17 cellular contexts compared by ENCODE assay signal in the genomic region with DNA sequence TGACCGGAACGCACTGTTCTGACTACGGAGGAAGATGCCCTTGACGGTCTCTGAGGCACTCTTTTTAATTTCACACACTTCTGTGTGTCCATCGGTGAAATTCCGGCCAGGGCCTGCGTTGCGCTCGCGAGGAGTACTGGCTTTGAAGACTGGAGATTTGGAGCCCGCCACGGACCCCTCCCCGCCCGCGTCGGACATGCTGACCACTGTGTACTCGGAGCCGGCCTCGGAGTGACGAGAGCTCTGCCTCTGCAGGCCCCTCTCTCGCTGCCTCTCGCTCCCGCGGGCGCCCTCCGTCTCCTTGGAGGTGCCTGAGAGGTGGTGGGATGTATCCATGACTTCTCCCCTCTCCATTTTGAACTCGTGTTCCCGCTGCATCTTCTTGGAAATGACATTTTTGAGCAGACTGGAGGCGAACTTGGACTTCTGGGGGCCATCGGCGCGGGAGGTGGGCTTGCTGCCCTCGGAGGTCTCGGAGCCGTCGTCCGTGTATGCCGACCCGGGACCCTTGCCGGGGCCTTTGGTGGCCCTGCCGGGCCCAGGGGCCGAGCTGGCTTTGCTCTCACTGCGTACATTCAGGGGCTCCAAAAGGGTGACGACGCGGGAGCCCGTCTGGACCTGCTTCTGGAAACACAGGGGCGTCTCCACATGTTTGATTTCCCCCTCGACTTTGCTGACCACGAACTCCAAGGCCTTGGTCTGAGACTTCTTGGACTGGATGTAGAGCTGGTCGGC. TPM values are rescaled to one million over a fixed set of nuclear protein-coding genes. Genes with fewer than 3 reads are reported as not detected.
DNase-seq lines count a peak whose midpoint lies in the region; ATAC-seq, FAIRE-seq and TF ChIP-seq lines count a peak whose summit lies in the region.
"Had no signal": no experiment of that assay in that cellular context is flagged by ENCODE, and none has a peak within 500 bp of the region (broad histone marks: within the 10 kb centered on the region; RNA-seq: fewer than 3 reads in every experiment).

No MANE protein-coding gene starts in this region.

- intact Hi-C loops in K562 (cut with micrococcal nuclease) = no loop called here

- H3K9me3 Mint-ChIP-seq in nephron = no peaks in the 10 kb centered on the region

- H3K9me2 ChIP-seq in Karpas-422 (replicated peaks; ENCODE audit: insufficient read depth, low read length) = no peaks in the 10 kb centered on the region

- in situ Hi-C loops in K562 (cut with MboI) = no loop called here

- H3K36me3 ChIP-seq in Karpas-422 (ENCODE audit: insufficient read depth, low read length) = no peaks in the 10 kb centered on the region
- H3K36me3 ChIP-seq in K562 (ENCODE audit: control insufficient read depth, insufficient read depth, low read length) = no peaks in the 10 kb centered on the region
- H3K36me3 ChIP-seq in skeletal muscle satellite cell (ENCODE audit: insufficient read depth, low read length) = no peaks in the 10 kb centered on the region

- no peak for TF ChIP-seq CTCF in K562 (IDR thresholded peaks at IDR 0.05 in 2 of 3, conservative IDR thresholded peaks at IDR 0.05 in 1 of 3; ENCODE audit: insufficient read depth in 2 of 3, low read depth in 1 of 3, low read length in 3 of 3)
- no peak for TF ChIP-seq CTCF in nephron (IDR thresholded peaks at IDR 0.05; ENCODE audit: unreplicated experiment in 3 of 3)

- peak overlapping the region; percentile 84 for H3K27ac ChIP-seq in Karpas-422 (ENCODE audit: low read length)
- H3K27ac ChIP-seq in K562 (ENCODE audit: extremely low read depth, low read depth, low read length) = no peak overlapping the region
- H3K27ac ChIP-seq: GM23248 had no signal

- CTCF ChIA-PET in K562 (lab: Yijun Ruan, JAX; ENCODE audit: low intra/inter-chr PET ratio) = no interaction called here

- H3K9me3 ChIP-seq in Karpas-422 (ENCODE audit: low read length) (no peaks in the 10 kb centered on the region), K562 (replicated peaks; ENCODE audit: control insufficient read depth, insufficient read depth, low read depth, low read length) (no peaks in the 10 kb centered on the region), skeletal muscle satellite cell (replicated peaks; ENCODE audit: low read length) (no peaks in the 10 kb centered on the region)

- H4K20me1 ChIP-seq in Karpas-422 (ENCODE audit: insufficient read depth, low read depth, low read length) (no peaks in the 10 kb centered on the region), K562 (replicated peaks; ENCODE audit: control insufficient read depth, insufficient read depth, low read length) (no peaks in the 10 kb centered on the region; the same call in 1 of the 2 replicates)

- H3K27me3 ChIP-seq in Karpas-422 (ENCODE audit: low read length) (no peaks in the 10 kb centered on the region), K562 (ENCODE audit: control insufficient read depth in 2 of 2, insufficient read depth in 2 of 2, low read length in 2 of 2) (peaks cover 48 to 67% of the 10 kb centered on the region in 2 experiments), skeletal muscle satellite cell (ENCODE audit: control insufficient read depth, insufficient read depth, low read length) (peaks cover 31% of the 10 kb centered on the region)

- H3K4me1 ChIP-seq in Karpas-422 (ENCODE audit: low read length) = peaks cover 88% of the 10 kb centered on the region
- peaks cover 0 to 20% of the 10 kb centered on the region in 2 experiments; a peak in 2 of 5 replicates for H3K4me1 ChIP-seq in K562 (replicated peaks in 1 of 2; ENCODE audit: control insufficient read depth in 2 of 2, insufficient read depth in 2 of 2, low read length in 2 of 2)
- H3K4me1 ChIP-seq in skeletal muscle satellite cell (ENCODE audit: control insufficient read depth, insufficient read depth, low read length) = peaks cover 36% of the 10 kb centered on the region

- H3K9ac ChIP-seq in Karpas-422 (ENCODE audit: low read length) (peak overlapping the region; percentile 61), K562 (ENCODE audit: insufficient read depth in 1 of 2, low read depth in 2 of 2, low read length in 2 of 2) (no peak overlapping the region), skeletal muscle satellite cell (ENCODE audit: low read depth, low read length) (no peak overlapping the region)
- H3K9ac ChIP-seq: GM23248 had no signal

- H2AFZ ChIP-seq in Karpas-422 (ENCODE audit: low read length) = no peak overlapping the region
- H2AFZ ChIP-seq in K562 (ENCODE audit: low read depth, low read length) = no peak overlapping the region
- H2AFZ ChIP-seq: GM23248 had no signal

- peak overlapping the region; percentile 65 for H3K4me3 ChIP-seq in Karpas-422 (ENCODE audit: low read length)
- H3K4me3 ChIP-seq in K562 = no peak overlapping the region
- no peak overlapping the region for H3K4me3 ChIP-seq in skeletal muscle satellite cell (ENCODE audit: low read length)
- H3K4me3 ChIP-seq: GM23248 had no signal

- H3K9me1 ChIP-seq in K562 (ENCODE audit: control insufficient read depth, insufficient read depth, low read length) = no peaks in the 10 kb centered on the region

- H3K79me2 ChIP-seq in Karpas-422 (ENCODE audit: low read length) = no peaks in the 10 kb centered on the region
- H3K79me2 ChIP-seq in K562 (ENCODE audit: control insufficient read depth, insufficient read depth, low read length) = no peaks in the 10 kb centered on the region

- no peak for TF ChIP-seq POLR2A in K562 (conservative IDR thresholded peaks at IDR 0.05)

- H3K4me3 Mint-ChIP-seq in nephron = peak overlapping the region in 2 of 3 experiments; percentile 74 to 86
- H3K4me3 Mint-ChIP-seq: CD14-positive monocyte had no signal

- H3K27ac Mint-ChIP-seq in nephron = no peak overlapping the region
- H3K27ac Mint-ChIP-seq: CD14-positive monocyte had no signal

- POLR2A ChIA-PET in K562 (lab: Yijun Ruan, JAX) = interaction anchor here (0.7 kb wide), 1 partner anchor 1577 kb away, joined by 3 read pairs; no protein-coding TSS in a partner anchor

- no peak for TF ChIP-seq RAD21 in K562 (CRISPR knock-in tag; conservative IDR thresholded peaks at IDR 0.05 in 1 of 2, IDR thresholded peaks at IDR 0.05 in 1 of 2)

- H3K36me3 Mint-ChIP-seq in nephron (ENCODE audit: low read depth) = no peaks in the 10 kb centered on the region
- H3K36me3 Mint-ChIP-seq: CD14-positive monocyte had no signal

- H3K4me2 ChIP-seq in Karpas-422 (ENCODE audit: low read depth, low read length, poor library complexity, severe bottlenecking) (peak overlapping the region; percentile 64), K562 (ENCODE audit: insufficient read depth, low read length) (no peak overlapping the region), skeletal muscle satellite cell (ENCODE audit: low read length) (peak overlapping the region; percentile 24)

- TF ChIP-seq EP300 in K562 (IDR thresholded peaks at IDR 0.05; ENCODE audit: low read length) = no peak

- 2% methylated on average over 43 of the region's 51 CpGs for WGBS in K562 (ENCODE audit: insufficient coverage, low coverage, missing lambda C conversion rate)

- ATAC-seq in K562 = peak; percentile 14
- ATAC-seq in GM19463 (IDR thresholded peaks at IDR 0.05; ENCODE audit: unreplicated experiment) = no peak
- ATAC-seq: PC-3 had no signal

- H3K27me3 Mint-ChIP-seq in nephron (ENCODE audit: low read depth) = peaks cover 4% of the 10 kb centered on the region

- BruUV-seq in K562 (replicated peaks; lab: Mats Ljungman, UMichigan) = no TSS peak

- no peak for FAIRE-seq in K562 (lab: Jason Lieb, UNC)

- peaks cover 54% of the 10 kb centered on the region for H3K4me1 Mint-ChIP-seq in nephron
- H3K4me1 Mint-ChIP-seq: CD14-positive monocyte had no signal

- no peak for DNase-seq in Karpas-422
- peak in 1 of 4 experiments; percentile 7 for DNase-seq in K562 (ENCODE audit: extremely low read depth in 1 of 4, low spot score in 3 of 4)
- DNase-seq in GF-D8 (lab: John Stamatoyannopoulos, UW) = no peak
- DNase-seq in NCI-H2196 (lab: John Stamatoyannopoulos, UW; ENCODE audit: unreplicated experiment) = no peak
- DNase-seq: DND-41, GM23248, NCI-H146, NCI-H2029 treated with DMSO at 0.1 percent for 48 hours, NCI-H2171 treated with DMSO at 0.1 percent for 48 hours, NCI-H82, PC-3, RPMI8226 had no signal

TF ChIP-seq in K562, 482 proteins besides CTCF, POLR2A, EP300 and RAD21 (continues in another document):
- no peak for TF ChIP-seq PATZ1 (CRISPR knock-in tag; IDR thresholded peaks at IDR 0.05; ENCODE audit: borderline replicate concordance)

RNA-seq across cellular contexts. Expression of gene C4orf54, which starts 5.7 kb away (rescaled TPM):
- 3.4 and 4.7 TPM in 2 replicates for total RNA-seq in Karpas-422 (2014; rRNA removed; shearing (Covaris generic); ENCODE audit: low replicate concordance)
- total RNA-seq in K562 (2011; cell fraction: chromatin; rRNA removed; ENCODE audit: low replicate concordance) = not detected in 2 replicates
- not detected in 2 replicates for total RNA-seq in K562 (2011; cell fraction: nucleolus; rRNA removed)
- total RNA-seq in K562 (2011; cell fraction: nucleoplasm; rRNA removed) = not detected in 2 replicates
- total RNA-seq in K562 (2014; rRNA removed) (not detected in 2 replicates), K562 (2014; rRNA removed; fragmentation: Illumina TruSeq; extraction: Trizol) (not detected in 2 replicates), K562 (2015; rRNA removed; fragmentation: Illumina TruSeq; extraction: Trizol) (not detected in 2 replicates), K562 (2021) (not detected in 2 replicates)
- polyA plus RNA-seq in K562 (2011; rRNA removed) (not detected in 2 replicates), K562 (2014; fragmentation: Illumina TruSeq; extraction: Trizol) (not detected in 2 replicates), K562 (2014; fragmentation: Nextera tagmentation; extraction: Ambion mirVana) (not detected), K562 (2014; rRNA removed) (not detected in 2 replicates)
- polyA plus RNA-seq in K562 (2011; cell fraction: cytosol; rRNA removed) = not detected in 2 replicates
- polyA plus RNA-seq in K562 (2011; cell fraction: nucleus; rRNA removed) = 0.01 TPM in 1 of 2 replicates, not detected in the other
- polyA plus RNA-seq in K562 (2012) = 0.03 TPM in 1 of 2 replicates, not detected in the other
- polyA minus RNA-seq in K562 (2011; rRNA and poly(A)+ RNA removed) = 0.03 TPM in 1 of 2 replicates, not detected in the other
- not detected in 2 replicates for polyA minus RNA-seq in K562 (2011; cell fraction: cytosol; rRNA and poly(A)+ RNA removed)
- polyA minus RNA-seq in K562 (2011; cell fraction: nucleus; rRNA and poly(A)+ RNA removed) = not detected in 2 replicates
- total RNA-seq in skeletal muscle satellite cell (2012; rRNA removed) = 0.44 TPM in 1 of 2 replicates, not detected in the other
- total RNA-seq: G401, GM23248 had no signal
- polyA plus RNA-seq: CD14-positive monocyte, GM23248 had no signal
